ENCODE assay signal across 23 cellular contexts in the genomic region with DNA sequence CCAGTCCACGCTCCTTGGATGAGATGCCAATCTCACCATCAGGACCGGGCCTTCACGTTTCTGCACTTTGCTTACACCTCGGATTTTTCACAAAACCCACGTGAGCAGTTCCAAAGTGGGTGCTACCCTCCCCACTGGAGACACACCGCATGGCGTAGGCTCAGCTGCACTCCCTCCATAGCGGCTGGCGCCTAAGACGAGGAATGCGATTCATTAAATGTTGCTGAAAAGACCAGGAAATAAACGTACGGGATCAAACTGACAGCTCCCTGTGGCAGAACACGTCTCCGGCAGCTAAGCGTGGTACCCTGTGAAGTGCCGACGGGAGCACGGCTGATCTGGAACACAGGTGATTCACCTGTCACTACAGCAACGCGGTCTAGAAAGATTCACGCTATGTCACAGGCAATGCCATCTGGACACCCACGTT.
DNase-seq lines count a peak whose midpoint lies in the region; ATAC-seq and TF ChIP-seq lines count a peak whose summit lies in the region.
"Had no signal": no experiment of that assay in that cellular context is flagged by ENCODE, and none has a peak within 500 bp of the region (broad histone marks: within the 10 kb centered on the region; RNA-seq: fewer than 3 reads in every experiment).

No MANE protein-coding gene starts in this region.

- intact Hi-C loops in left ventricle myocardium inferior (cut with micrococcal nuclease) (no loop called here), Right ventricle myocardium superior (cut with DNase I) (no loop called here)
- intact Hi-C loops in naive thymus-derived CD4-positive, alpha-beta T cell (cut with micrococcal nuclease) = loop anchor here in 1 of 2 donors (10.0 kb wide), 1 partner anchor 564 kb away; a partner anchor contains a TSS

- DNase-seq in left ventricle myocardium inferior (no peak), Right ventricle myocardium superior (no peak), putamen (ENCODE audit: low spot score) (peak; percentile 70)
- no peak for DNase-seq in activated CD4-positive, alpha-beta T cell treated with anti-CD3 and anti-CD28 coated beads for 4 hours
- no peak for DNase-seq in naive thymus-derived CD4-positive, alpha-beta T cell
- no peak for DNase-seq in stimulated activated CD4-positive, alpha-beta T cell treated with anti-CD3 and anti-CD28 coated beads, Interleukin-2, amount 100 ng/mL, for 24 hours
- DNase-seq: activated T-cell treated with anti-CD3 and anti-CD28 coated beads, Interleukin-2, amount 50 U/mL, for 4 hours; Karpas-422; left ventricle myocardium superior; naive B cell; NCI-H1417 treated with DMSO at 0.1 percent for 48 hours; NCI-H2029 treated with DMSO at 0.1 percent for 48 hours; stimulated activated naive CD8-positive, alpha-beta T cell treated with anti-CD3 and anti-CD28 coated beads, Interleukin-15, Interleukin-2, amounts not matched to agents 100 U/mL and 50 U/mL, for 24 hours; T-helper 2 cell had no signal

- H3K27ac Mint-ChIP-seq in naive thymus-derived CD4-positive, alpha-beta T cell = no peak overlapping the region
- H3K27ac Mint-ChIP-seq: B cell; CD8-positive, alpha-beta memory T cell had no signal

- peaks cover 0 to 12% (median 6%) of the 10 kb centered on the region in 11 donors for H3K9me3 Mint-ChIP-seq in naive thymus-derived CD4-positive, alpha-beta T cell
- H3K9me3 Mint-ChIP-seq: CD8-positive, alpha-beta memory T cell had no signal

- ATAC-seq in Right ventricle myocardium superior (ENCODE audit: poor library complexity) (no peak), gastroesophageal sphincter (no peak), HG02642 (IDR thresholded peaks at IDR 0.05; ENCODE audit: poor library complexity, unreplicated experiment) (no peak)
- no peak for ATAC-seq in naive thymus-derived CD4-positive, alpha-beta T cell
- ATAC-seq: activated T-cell treated with anti-CD3 and anti-CD28 coated beads, Interleukin-2, amount 50 U/mL, for 4 hours; Panc1; stimulated activated naive CD8-positive, alpha-beta T cell treated with anti-CD3 and anti-CD28 coated beads, Interleukin-15, Interleukin-2, amounts not matched to agents 100 U/mL and 50 U/mL, for 24 hours had no signal

- H3K4me1 ChIP-seq in left ventricle myocardium inferior (peaks cover 23% of the 10 kb centered on the region), gastroesophageal sphincter (peaks cover 0 to 76% (median under 1%) of the 10 kb centered on the region in 3 donors)
- H3K4me1 ChIP-seq in naive thymus-derived CD4-positive, alpha-beta T cell (ENCODE audit: control insufficient read depth in 2 of 2, insufficient read depth in 2 of 2, low read length in 2 of 2) = no peaks in the 10 kb centered on the region

- H3K27me3 Mint-ChIP-seq in naive thymus-derived CD4-positive, alpha-beta T cell = no peaks in the 10 kb centered on the region
- H3K27me3 Mint-ChIP-seq: B cell, naive B cell had no signal

- TF ChIP-seq EP300 in gastroesophageal sphincter (IDR thresholded peaks at IDR 0.05) = no peak

- H3K4me3 ChIP-seq in left ventricle myocardium inferior (no peak overlapping the region), gastroesophageal sphincter (no peak overlapping the region)
- no peak overlapping the region for H3K4me3 ChIP-seq in naive thymus-derived CD4-positive, alpha-beta T cell (ENCODE audit: low read length)
- H3K4me3 ChIP-seq: skin epidermis, thoracic aorta, vagina had no signal

- H3K4me1 Mint-ChIP-seq in naive thymus-derived CD4-positive, alpha-beta T cell = peaks cover 8 to 42% (median 22%) of the 10 kb centered on the region in 7 donors

- H3K4me3 Mint-ChIP-seq in naive thymus-derived CD4-positive, alpha-beta T cell = peak overlapping the region in 1 of 10 donors; percentile 53
- H3K4me3 Mint-ChIP-seq: activated T-cell treated with anti-CD3 and anti-CD28 coated beads, Interleukin-2, amount 50 U/mL, for 4 hours; B cell; CD8-positive, alpha-beta memory T cell; mesothelial cell of epicardium; naive B cell had no signal

- H3K27me3 ChIP-seq in left ventricle myocardium inferior (ENCODE audit: low read depth) (no peaks in the 10 kb centered on the region), gastroesophageal sphincter (no peaks in the 10 kb centered on the region)
- H3K27me3 ChIP-seq in naive thymus-derived CD4-positive, alpha-beta T cell (ENCODE audit: control insufficient read depth in 2 of 2, insufficient read depth in 2 of 2, low read length in 2 of 2) = no peaks in the 10 kb centered on the region
- H3K27me3 ChIP-seq: vagina had no signal

- TF ChIP-seq CTCF in left ventricle myocardium inferior (IDR thresholded peaks at IDR 0.05; ENCODE audit: borderline replicate concordance) = no peak
- no peak for TF ChIP-seq CTCF in gastroesophageal sphincter (IDR thresholded peaks at IDR 0.05)

- H3K27ac ChIP-seq in left ventricle myocardium inferior (replicated peaks) (peak overlapping the region; percentile 14), gastroesophageal sphincter (peak overlapping the region in 3 of 4 donors; percentile 87 to 93 (median 90))
- no peak overlapping the region for H3K27ac ChIP-seq in naive thymus-derived CD4-positive, alpha-beta T cell (ENCODE audit: low read depth, low read length)
- H3K27ac ChIP-seq: skin epidermis, thoracic aorta, vagina had no signal

- TF ChIP-seq POLR2A in gastroesophageal sphincter (IDR thresholded peaks at IDR 0.05) = no peak

- peaks cover 5 to 11% (median 8%) of the 10 kb centered on the region in 5 donors for H3K36me3 Mint-ChIP-seq in naive thymus-derived CD4-positive, alpha-beta T cell

- no peaks in the 10 kb centered on the region for H3K36me3 ChIP-seq in left ventricle myocardium inferior
- peaks cover 0 to 27% of the 10 kb centered on the region in 2 donors for H3K36me3 ChIP-seq in gastroesophageal sphincter
- no peaks in the 10 kb centered on the region for H3K36me3 ChIP-seq in naive thymus-derived CD4-positive, alpha-beta T cell (ENCODE audit: control insufficient read depth in 2 of 3, insufficient read depth in 3 of 3, low read length in 3 of 3)
- H3K36me3 ChIP-seq: thoracic aorta, vagina had no signal

- 90 to 94% methylated on average over 9 to 14 of the region's 23 CpGs for WGBS in gastroesophageal sphincter (ENCODE audit: low coverage in 1 of 2), 2 donors

- H3K9me3 ChIP-seq in left ventricle myocardium inferior (replicated peaks) = no peaks in the 10 kb centered on the region
- H3K9me3 ChIP-seq in gastroesophageal sphincter = no peaks in the 10 kb centered on the region
- no peaks in the 10 kb centered on the region for H3K9me3 ChIP-seq in naive thymus-derived CD4-positive, alpha-beta T cell (ENCODE audit: control insufficient read depth in 2 of 3, low read length in 3 of 3)
- H3K9me3 ChIP-seq: thoracic aorta, vagina had no signal

- POLR2A ChIA-PET in naive thymus-derived CD4-positive, alpha-beta T cell (lab: Charles Lee) = no interaction called here

- CTCF ChIA-PET in naive thymus-derived CD4-positive, alpha-beta T cell (lab: Charles Lee) = no interaction called here
